ENCODE assay signal across 8 cellular contexts in the genomic region with DNA sequence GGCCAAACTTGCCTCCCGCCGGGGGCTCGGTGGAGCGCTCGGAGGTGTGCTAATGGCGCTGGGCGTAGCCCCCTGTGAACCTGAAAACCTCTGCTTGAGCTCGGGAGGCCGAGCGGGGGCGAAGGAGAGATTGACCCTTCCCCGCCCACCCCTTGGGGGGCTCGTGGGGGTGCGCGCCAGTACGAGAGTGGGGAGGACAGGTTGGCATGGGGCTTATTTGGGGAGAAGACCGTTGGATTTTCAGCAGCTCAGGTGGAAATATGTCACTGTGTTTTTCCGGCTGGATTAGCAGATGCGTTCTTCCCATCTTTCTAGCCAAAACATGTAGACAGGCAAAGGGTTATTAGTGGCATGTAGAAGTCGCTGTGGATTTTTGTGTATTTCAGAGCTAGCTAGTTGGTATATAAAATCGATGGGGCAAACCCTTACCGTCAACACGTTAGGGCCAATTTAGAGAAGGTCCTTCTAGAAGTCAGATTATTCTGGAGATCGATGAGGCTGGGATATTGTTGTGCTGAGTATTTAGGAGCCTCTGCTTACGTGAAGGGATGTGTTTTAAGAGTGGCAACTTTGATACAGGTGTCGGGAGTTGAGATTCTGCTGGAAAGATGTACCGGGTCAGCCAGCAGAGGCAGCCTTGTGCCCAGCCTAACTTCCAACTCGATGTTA. TPM values are rescaled to one million over a fixed set of nuclear protein-coding genes. Genes with fewer than 3 reads are reported as not detected.
DNase-seq lines count a peak whose midpoint lies in the region; ATAC-seq lines count a peak whose summit lies in the region.

No MANE protein-coding gene starts in this region.

- H3K9me3 ChIP-seq in ES-I3 (ENCODE audit: control insufficient read depth, insufficient read depth, low read length) (no peaks in the 10 kb centered on the region), HUES48 (ENCODE audit: control insufficient read depth, insufficient read depth, low read length) (no peaks in the 10 kb centered on the region), trophoblast cell (ENCODE audit: insufficient read depth, low read depth, low read length) (no peaks in the 10 kb centered on the region)

- H3K23ac ChIP-seq in trophoblast cell (ENCODE audit: low read length) = no peak overlapping the region

- peak overlapping the region; percentile 93 for H3K4me3 Mint-ChIP-seq in activated naive CD8-positive, alpha-beta T cell treated with anti-CD3 and anti-CD28 coated beads, Interleukin-2, amount 50 U/mL, for 24 hours

- H2AK5ac ChIP-seq in trophoblast cell (ENCODE audit: low read length) = no peak overlapping the region

- H2BK120ac ChIP-seq in trophoblast cell (ENCODE audit: insufficient read depth, low read length, poor library complexity) = no peak overlapping the region

- peaks cover 2% of the 10 kb centered on the region for H3K79me2 ChIP-seq in trophoblast cell (ENCODE audit: control insufficient read depth, insufficient read depth, low read length, poor library complexity)

- peaks cover 15% of the 10 kb centered on the region for H3K79me1 ChIP-seq in trophoblast cell (ENCODE audit: low read length)

- no peaks in the 10 kb centered on the region for H3K27me3 Mint-ChIP-seq in activated naive CD8-positive, alpha-beta T cell treated with anti-CD3 and anti-CD28 coated beads, Interleukin-2, amount 50 U/mL, for 24 hours

- no peaks in the 10 kb centered on the region for H3K36me3 ChIP-seq in ES-I3 (ENCODE audit: insufficient read depth, low read length)
- H3K36me3 ChIP-seq in HUES48 (ENCODE audit: control insufficient read depth, insufficient read depth, low read length) = no peaks in the 10 kb centered on the region
- H3K36me3 ChIP-seq in trophoblast cell (ENCODE audit: control insufficient read depth in 1 of 2, insufficient read depth in 2 of 2, low read length in 2 of 2) = no peaks in the 10 kb centered on the region

- H4K8ac ChIP-seq in trophoblast cell (ENCODE audit: low read depth, low read length) = peak overlapping the region; percentile 15

- no peak overlapping the region for H3K18ac ChIP-seq in trophoblast cell (ENCODE audit: low read length)

- peak overlapping the region; percentile 93 for H4K91ac ChIP-seq in trophoblast cell (ENCODE audit: low read depth, low read length)

- H3K4me1 Mint-ChIP-seq in activated naive CD8-positive, alpha-beta T cell treated with anti-CD3 and anti-CD28 coated beads, Interleukin-2, amount 50 U/mL, for 24 hours = peaks cover 65% of the 10 kb centered on the region

- peak overlapping the region; percentile 87 for H3K27ac Mint-ChIP-seq in activated naive CD8-positive, alpha-beta T cell treated with anti-CD3 and anti-CD28 coated beads, Interleukin-2, amount 50 U/mL, for 24 hours

- DNase-seq in RPMI7951 (ENCODE audit: low read depth) (peak; percentile 53), left cardiac atrium (peak; percentile 44), trophoblast cell (peak; percentile 47 to 62), amniotic stem cell (lab: John Stamatoyannopoulos, UW) (no peak)
- DNase-seq in activated naive CD8-positive, alpha-beta T cell treated with anti-CD3 and anti-CD28 coated beads, Interleukin-2, amount 50 U/mL, for 24 hours = peak; percentile 36

- intact Hi-C loops in left cardiac atrium (cut with DNase I) = no loop called here

- peak overlapping the region; percentile 51 for H4K12ac ChIP-seq in trophoblast cell (ENCODE audit: low read depth, low read length)

- peak overlapping the region; percentile 99 for H3K4me2 ChIP-seq in trophoblast cell (ENCODE audit: low read length)

- H3K36me3 Mint-ChIP-seq in activated naive CD8-positive, alpha-beta T cell treated with anti-CD3 and anti-CD28 coated beads, Interleukin-2, amount 50 U/mL, for 24 hours (ENCODE audit: low read depth) = peaks cover 11% of the 10 kb centered on the region

- H3K27me3 ChIP-seq in HUES48 (ENCODE audit: control insufficient read depth, insufficient read depth, low read length) (peaks cover 6% of the 10 kb centered on the region; the same call in 1 of the 2 replicates), trophoblast cell (ENCODE audit: insufficient read depth, low read length) (no peaks in the 10 kb centered on the region)

- WGBS in trophoblast cell (ENCODE audit: extremely low coverage, insufficient coverage, insufficient read length) = no CpG with 5 or more reads among the region's 28 CpGs

- H2BK12ac ChIP-seq in trophoblast cell (ENCODE audit: low read length) = no peak overlapping the region

- H3K9ac ChIP-seq in ES-I3 (ENCODE audit: low read depth, low read length) (peak overlapping the region; percentile 67), HUES48 (ENCODE audit: low read depth, low read length) (peak overlapping the region; percentile 65; the same call in 1 of the 2 replicates), trophoblast cell (ENCODE audit: low read length) (peak overlapping the region; percentile 77)

- H2AFZ ChIP-seq in trophoblast cell (ENCODE audit: insufficient read depth, low read length, poor library complexity) = peak overlapping the region; percentile 51

- no peak overlapping the region for H3K14ac ChIP-seq in trophoblast cell (ENCODE audit: low read length)

- peak overlapping the region; percentile 37 for H3K4ac ChIP-seq in trophoblast cell (ENCODE audit: low read depth, low read length)

- H3K4me1 ChIP-seq in ES-I3 (ENCODE audit: insufficient read depth, low read length) (peaks cover 8% of the 10 kb centered on the region), HUES48 (ENCODE audit: control insufficient read depth, insufficient read depth, low read length) (peaks cover 18% of the 10 kb centered on the region), trophoblast cell (ENCODE audit: control insufficient read depth in 1 of 2, insufficient read depth in 2 of 2, low read length in 2 of 2) (peaks cover 5 to 6% of the 10 kb centered on the region in 2 experiments)

- H3K4me3 ChIP-seq in HUES48 (ENCODE audit: low read depth, low read length) (peak overlapping the region; percentile 87), trophoblast cell (ENCODE audit: low read depth, low read length) (peak overlapping the region; percentile 99)

- ATAC-seq in GM21526 (IDR thresholded peaks at IDR 0.05; ENCODE audit: low FRiP score, unreplicated experiment) (peak; percentile 35), left cardiac atrium (peak; percentile 34 to 62)
- peak; percentile 34 for ATAC-seq in activated naive CD8-positive, alpha-beta T cell treated with anti-CD3 and anti-CD28 coated beads, Interleukin-2, amount 50 U/mL, for 24 hours

- H3K27ac ChIP-seq in HUES48 (ENCODE audit: low read depth, low read length) (no peak overlapping the region), trophoblast cell (ENCODE audit: low read depth, low read length) (no peak overlapping the region)

- no peaks in the 10 kb centered on the region for H3K9me3 Mint-ChIP-seq in activated naive CD8-positive, alpha-beta T cell treated with anti-CD3 and anti-CD28 coated beads, Interleukin-2, amount 50 U/mL, for 24 hours

- peak overlapping the region; percentile 73 for H2BK5ac ChIP-seq in trophoblast cell (ENCODE audit: low read depth, low read length, poor library complexity)

RNA-seq across cellular contexts. Expression of a gene that starts 0.5 kb away (rescaled TPM):
- 12.8 and 17.9 TPM in 2 replicates for total RNA-seq in RPMI7951 (2014; rRNA removed; shearing (Covaris generic))
- total RNA-seq in left cardiac atrium = 10 to 100 TPM; 18.4 to 24.8 TPM
- 16.3 and 17.4 TPM in 2 replicates for polyA plus RNA-seq in trophoblast cell (2013)

RNA-seq across cellular contexts. Expression of a gene that starts 41.9 kb away (rescaled TPM):
- total RNA-seq in RPMI7951 (2014; rRNA removed; shearing (Covaris generic)) = 0.10 and 0.36 TPM in 2 replicates
- total RNA-seq in left cardiac atrium = 1 to 10 TPM; 2.1 to 2.5 TPM
- polyA plus RNA-seq in trophoblast cell (2013) = 11.4 and 13.4 TPM in 2 replicates
